11 cellular contexts compared by ENCODE assay signal in genomic region chr3:414063-414462, GRCh38.
DNase-seq lines count a peak whose midpoint lies in the region; ATAC-seq and TF ChIP-seq lines count a peak whose summit lies in the region.
"Had no signal": no experiment of that assay in that cellular context is flagged by ENCODE, and none has a peak within 500 bp of the region (broad histone marks: within the 10 kb centered on the region; RNA-seq: fewer than 3 reads in every experiment).

No MANE protein-coding gene starts in this region.

- H3K36me3 ChIP-seq in psoas muscle (ENCODE audit: insufficient read depth in 1 of 2, low read depth in 1 of 2) = no peaks in the 10 kb centered on the region
- H3K36me3 ChIP-seq: ovary had no signal

- H3K27me3 ChIP-seq in psoas muscle (ENCODE audit: insufficient read depth in 3 of 3, low read length in 2 of 3) = peaks cover 0 to 3% (median 0%) of the 10 kb centered on the region in 3 donors
- H3K27me3 ChIP-seq: ovary had no signal

- peaks cover 4% of the 10 kb centered on the region for H3K27me3 Mint-ChIP-seq in brain

- H3K4me1 Mint-ChIP-seq in brain = no peaks in the 10 kb centered on the region

- no peak overlapping the region for H3K4me3 Mint-ChIP-seq in brain
- H3K4me3 Mint-ChIP-seq: activated naive CD8-positive, alpha-beta T cell had no signal

- TF ChIP-seq CTCF in brain (conservative IDR thresholded peaks at IDR 0.05) = peak; percentile 56 to 68
- peak; percentile 50 for TF ChIP-seq CTCF in psoas muscle (IDR thresholded peaks at IDR 0.05)

- H3K4me1 ChIP-seq in psoas muscle = no peaks in the 10 kb centered on the region

- H3K27ac Mint-ChIP-seq in brain = no peak overlapping the region
- H3K27ac Mint-ChIP-seq: activated naive CD8-positive, alpha-beta T cell had no signal

- H3K36me3 Mint-ChIP-seq in brain = no peaks in the 10 kb centered on the region
- H3K36me3 Mint-ChIP-seq: activated naive CD8-positive, alpha-beta T cell had no signal

- peak; percentile 28 for DNase-seq in NCI-H510A treated with DMSO at 0.1 percent for 48 hours (lab: John Stamatoyannopoulos, UW)
- DNase-seq in NCI-H510A (lab: John Stamatoyannopoulos, UW) = no peak
- DNase-seq in LoVo (ENCODE audit: low spot score) = peak; percentile 17
- DNase-seq in psoas muscle = no peak
- no peak for DNase-seq in HuH-7.5 (ENCODE audit: low spot score)
- DNase-seq: KG1, ovary had no signal

- intact Hi-C loops in psoas muscle (cut with DNase I) = no loop called here

- H3K9me3 ChIP-seq in psoas muscle = no peaks in the 10 kb centered on the region
- H3K9me3 ChIP-seq: ovary had no signal

- H3K9me3 Mint-ChIP-seq in brain = peaks cover 0 to 26% (median 3%) of the 10 kb centered on the region in 5 experiments

- ATAC-seq in psoas muscle (no peak), GM21390 (IDR thresholded peaks at IDR 0.05; ENCODE audit: unreplicated experiment) (no peak), GM18861 (IDR thresholded peaks at IDR 0.05; ENCODE audit: unreplicated experiment) (no peak)

- no peak overlapping the region for H3K27ac ChIP-seq in psoas muscle
- H3K27ac ChIP-seq: ovary had no signal

- no peak overlapping the region for H3K4me3 ChIP-seq in psoas muscle
- H3K4me3 ChIP-seq: ovary had no signal

Comparison
In these comparisons a context has a peak if more than half of its experiments do, and no peak if none do; other contexts are left out.
1. DNase-seq: peak in NCI-H510A treated with DMSO at 0.1 percent for 48 hours (single experiment) and LoVo (single experiment); none in NCI-H510A (single experiment), psoas muscle (0 of 2) and HuH-7.5 (single experiment).